13 cellular contexts compared by ENCODE assay signal in genomic region chr5:128597151-128597550, GRCh38.
DNase-seq lines count a peak whose midpoint lies in the region; ATAC-seq and TF ChIP-seq lines count a peak whose summit lies in the region.
"Had no signal": no experiment of that assay in that cellular context is flagged by ENCODE, and none has a peak within 500 bp of the region (broad histone marks: within the 10 kb centered on the region; RNA-seq: fewer than 3 reads in every experiment).

No MANE protein-coding gene starts in this region.

- H3K9me3 Mint-ChIP-seq in nephron progenitor cell, result peaks cover 33% of the 10 kb centered on the region

- DNase-seq in NCI-H345 (lab: John Stamatoyannopoulos, UW) (peak; percentile 0), NCI-H345 treated with DMSO at 0.1 percent for 48 hours (lab: John Stamatoyannopoulos, UW; ENCODE audit: unreplicated experiment) (no peak), kidney tubule cell (ENCODE audit: low spot score) (peak; percentile 8), nephron progenitor cell (peak; percentile 15)
- DNase-seq: 8988T; AML-193; Caco-2; CD8-positive, alpha-beta memory T cell; DMS53 had no signal

- peaks cover 43% of the 10 kb centered on the region for H3K4me1 Mint-ChIP-seq in nephron progenitor cell
- H3K4me1 Mint-ChIP-seq: CD8-positive, alpha-beta memory T cell had no signal

- ATAC-seq in HG03565 (IDR thresholded peaks at IDR 0.05; ENCODE audit: unreplicated experiment) (no peak), HG02938 (IDR thresholded peaks at IDR 0.05; ENCODE audit: unreplicated experiment) (no peak), HG02571 (IDR thresholded peaks at IDR 0.05; ENCODE audit: unreplicated experiment) (no peak)
- ATAC-seq: HCT116 had no signal

- no peaks in the 10 kb centered on the region for H3K27me3 Mint-ChIP-seq in nephron progenitor cell (ENCODE audit: low read depth, poor library complexity)
- H3K27me3 Mint-ChIP-seq: CD8-positive, alpha-beta memory T cell had no signal

- peaks cover 29% of the 10 kb centered on the region for H3K36me3 Mint-ChIP-seq in nephron progenitor cell (ENCODE audit: low read depth)
- H3K36me3 Mint-ChIP-seq: CD8-positive, alpha-beta memory T cell had no signal

- H3K27ac Mint-ChIP-seq in nephron progenitor cell, result peak overlapping the region; percentile 80
- H3K27ac Mint-ChIP-seq: CD8-positive, alpha-beta memory T cell had no signal

- TF ChIP-seq CTCF in nephron progenitor cell (IDR thresholded peaks at IDR 0.05), result no peak

- H3K4me3 Mint-ChIP-seq in nephron progenitor cell, result peak overlapping the region; percentile 4
- H3K4me3 Mint-ChIP-seq: CD8-positive, alpha-beta memory T cell had no signal
